Comparison of ENCODE assay signal across 1 cellular context in genomic region chr16:84252214-84252613, GRCh38.
TF ChIP-seq lines count a peak whose summit lies in the region.

No MANE protein-coding gene starts in this region.

TF ChIP-seq in H1, 55 proteins besides CTCF, POLR2A, EP300 and RAD21:
- TF ChIP-seq TBP (IDR thresholded peaks at IDR 0.05; ENCODE audit: low read depth, low read length) (no peak), FOSL1 (IDR thresholded peaks at IDR 0.05; ENCODE audit: insufficient read depth, low read depth, low read length) (no peak), KDM1A (IDR thresholded peaks at IDR 0.05; ENCODE audit: borderline replicate concordance, low read length) (no peak), SIX5 (IDR thresholded peaks at IDR 0.05; ENCODE audit: low read depth, low read length) (no peak), CEBPB (IDR thresholded peaks at IDR 0.05; ENCODE audit: low read depth, low read length) (no peak), CTBP2 (IDR thresholded peaks at IDR 0.05; ENCODE audit: borderline replicate concordance, insufficient read depth, insufficient read length, low read length) (no peak)
TF ChIP-seq in H1: peak in this region for 0.
